1 cellular context compared by ENCODE assay signal in genomic region chr19:10866495-10866894, GRCh38.
TF ChIP-seq lines count a peak whose summit lies in the region.

No MANE protein-coding gene starts in this region.

TF ChIP-seq in HepG2, 621 proteins besides CTCF, POLR2A, EP300 and RAD21:
- TF ChIP-seq ZFAT (CRISPR knock-in tag; conservative IDR thresholded peaks at IDR 0.05) (no peak), CEBPG (CRISPR knock-in tag; IDR thresholded peaks at IDR 0.05) (peak; percentile 33; the same call in 1 of the 2 replicates), ZNF335 (CRISPR knock-in tag; IDR thresholded peaks at IDR 0.05) (no peak), IKZF5 (CRISPR knock-in tag; IDR thresholded peaks at IDR 0.05) (no peak), ZNF576 (CRISPR knock-in tag; IDR thresholded peaks at IDR 0.05) (no peak), UBTF (CRISPR knock-in tag; IDR thresholded peaks at IDR 0.05) (no peak), GFI1 (CRISPR knock-in tag; IDR thresholded peaks at IDR 0.05; ENCODE audit: borderline replicate concordance) (no peak), ZNF639 (CRISPR knock-in tag; conservative IDR thresholded peaks at IDR 0.05) (no peak), GTF3A (CRISPR knock-in tag; conservative IDR thresholded peaks at IDR 0.05) (no peak), PRDM15 (CRISPR knock-in tag; IDR thresholded peaks at IDR 0.05) (no peak), TRIM24 (CRISPR knock-in tag; IDR thresholded peaks at IDR 0.05) (no peak), ZBTB49 (CRISPR knock-in tag; IDR thresholded peaks at IDR 0.05; ENCODE audit: borderline replicate concordance) (no peak), ZNF362 (CRISPR knock-in tag; IDR thresholded peaks at IDR 0.05; ENCODE audit: borderline replicate concordance) (0 out of 2 replicates have a peak, but pooled peaks have one; percentile 36), AKNA (CRISPR knock-in tag; IDR thresholded peaks at IDR 0.05; ENCODE audit: borderline replicate concordance) (no peak), ZNF770 (CRISPR knock-in tag; IDR thresholded peaks at IDR 0.05) (peak; percentile 72; the same call in 1 of the 2 replicates), CEBPB (IDR thresholded peaks at IDR 0.05; ENCODE audit: borderline replicate concordance, low read depth, low read length) (peak; percentile 53; the same call in 1 of the 2 replicates), ZHX2 (IDR thresholded peaks at IDR 0.05; ENCODE audit: low read depth) (no peak), ZHX2 (CRISPR knock-in tag; IDR thresholded peaks at IDR 0.05; ENCODE audit: borderline replicate concordance) (no peak), ZNF777 (CRISPR knock-in tag; IDR thresholded peaks at IDR 0.05) (no peak), SMAD3 (CRISPR knock-in tag; IDR thresholded peaks at IDR 0.05) (no peak), ZNF792 (CRISPR knock-in tag; IDR thresholded peaks at IDR 0.05) (no peak)
